31 cellular contexts compared by ENCODE assay signal in the genomic region with DNA sequence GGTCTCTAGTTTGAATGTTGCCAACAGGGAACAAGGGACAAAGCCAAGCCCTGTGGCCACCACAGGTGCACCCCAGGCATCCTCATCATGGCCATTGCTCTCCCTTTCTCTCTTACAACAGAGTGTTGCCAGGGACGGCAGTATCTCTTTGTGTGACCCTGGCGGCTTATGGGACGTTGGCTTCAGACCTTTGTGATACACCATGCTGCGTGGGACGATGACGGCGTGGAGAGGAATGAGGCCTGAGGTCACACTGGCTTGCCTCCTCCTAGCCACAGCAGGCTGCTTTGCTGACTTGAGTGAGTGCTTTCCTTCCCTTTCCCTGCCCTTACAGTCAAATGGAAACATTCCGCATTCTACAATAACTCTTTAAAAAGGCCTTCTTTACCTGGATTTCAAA. TPM values are rescaled to one million over a fixed set of nuclear protein-coding genes. Genes with fewer than 3 reads are reported as not detected.
DNase-seq lines count a peak whose midpoint lies in the region; ATAC-seq, FAIRE-seq and TF ChIP-seq lines count a peak whose summit lies in the region.
"Had no signal": no experiment of that assay in that cellular context is flagged by ENCODE, and none has a peak within 500 bp of the region (broad histone marks: within the 10 kb centered on the region; RNA-seq: fewer than 3 reads in every experiment).

No MANE protein-coding gene starts in this region.

- no peaks in the 10 kb centered on the region for H3K9me2 ChIP-seq in GM23338 (ENCODE audit: insufficient read depth)

- no peak overlapping the region for H3K9ac ChIP-seq in IMR-90 (ENCODE audit: low read depth, low read length)
- H3K9ac ChIP-seq in H1 (replicated peaks in 1 of 4; ENCODE audit: extremely low read depth in 1 of 4, low read depth in 3 of 4, low read length in 3 of 4): no peak overlapping the region
- no peak overlapping the region for H3K9ac ChIP-seq in muscle layer of colon (ENCODE audit: low read length)
- peak overlapping the region; percentile 46 for H3K9ac ChIP-seq in skeletal muscle satellite cell (ENCODE audit: low read depth, low read length)

- TF ChIP-seq POLR2A in IMR-90 (IDR thresholded peaks at IDR 0.05; ENCODE audit: low read depth, low read length) (no peak), H1 (IDR thresholded peaks at IDR 0.05; ENCODE audit: control extremely low read depth in 1 of 2, low read depth in 2 of 2, low read length in 2 of 2) (no peak)

- H4K8ac ChIP-seq in IMR-90 (ENCODE audit: low read depth in 2 of 2, low read length in 2 of 2) (no peak overlapping the region), H1 (ENCODE audit: extremely low read depth, insufficient read depth, low read length) (no peak overlapping the region)

- DNase-seq in IMR-90: no peak
- no peak for DNase-seq in H1 (ENCODE audit: low read depth in 1 of 2, low spot score in 2 of 2)
- DNase-seq in NCI-H1417 (lab: John Stamatoyannopoulos, UW): no peak
- no peak for DNase-seq in CD4-positive, alpha-beta memory T cell
- no peak for DNase-seq in GM23338 (ENCODE audit: low spot score)
- DNase-seq: activated CD4-positive, alpha-beta memory T cell treated with anti-CD3 and anti-CD28 coated beads, Interleukin-2, amount 10 ng/mL, durations not matched to agents 7 days and 5 days; activated naive CD4-positive, alpha-beta T cell treated with anti-CD3 and anti-CD28 coated beads, Interleukin-2, amount 50 U/mL, for 16 hours; AML-193; CD8-positive, alpha-beta T cell; colonic mucosa; effector memory CD4-positive, alpha-beta T cell; erythroblast; H7; left ventricle myocardium inferior; naive thymus-derived CD8-positive, alpha-beta T cell; NCI-H2029 treated with DMSO at 0.1 percent for 48 hours; NCI-H345; pancreas; right cardiac atrium; stimulated activated naive CD4-positive, alpha-beta T cell treated with Interleukin-2 at 50 U/mL for 16 hours; T-helper 1 cell; thyroid gland had no signal

- dilution Hi-C loops in IMR-90 (cut with HindIII; ENCODE audit: low sequenced_read_pairs, unreplicated experiment): no loop called here

- H4K91ac ChIP-seq in IMR-90 (ENCODE audit: insufficient read depth, low read depth, low read length) (no peak overlapping the region), H1 (replicated peaks; ENCODE audit: insufficient read length, low read length) (no peak overlapping the region)

- peaks cover 9% of the 10 kb centered on the region; the same call in 1 of the 2 replicates for H3K4me1 ChIP-seq in IMR-90 (ENCODE audit: control insufficient read depth, insufficient read depth, low read length)
- peaks cover 0 to 14% (median 9%) of the 10 kb centered on the region in 4 experiments; a peak in 5 of 7 replicates for H3K4me1 ChIP-seq in H1 (replicated peaks in 1 of 4; ENCODE audit: control insufficient read depth in 3 of 4, insufficient read depth in 4 of 4, low read length in 3 of 4)
- H3K4me1 ChIP-seq in muscle layer of colon (ENCODE audit: insufficient read depth, low read length): peaks cover 71% of the 10 kb centered on the region
- peaks cover 42% of the 10 kb centered on the region for H3K4me1 ChIP-seq in skeletal muscle satellite cell (ENCODE audit: control insufficient read depth, insufficient read depth, low read length)
- H3K4me1 ChIP-seq in CD4-positive, alpha-beta memory T cell (ENCODE audit: insufficient read depth, low read length): no peaks in the 10 kb centered on the region
- H3K4me1 ChIP-seq in GM23338 (ENCODE audit: insufficient read depth): peaks cover 27% of the 10 kb centered on the region
- H3K4me1 ChIP-seq: A549, colonic mucosa, pancreas, SJSA1 had no signal

- H2AFZ ChIP-seq in IMR-90 (replicated peaks; ENCODE audit: low read length, poor library complexity) (no peak overlapping the region), H1 (ENCODE audit: low read length) (no peak overlapping the region), GM23338 (no peak overlapping the region)

- FAIRE-seq in H1 (lab: Jason Lieb, UNC): no peak
- FAIRE-seq: A549, GM12892, pancreas had no signal

- TF ChIP-seq EP300 in H1 (IDR thresholded peaks at IDR 0.05; ENCODE audit: borderline replicate concordance in 1 of 2, low read depth in 2 of 2, low read length in 2 of 2): no peak

- H3K18ac ChIP-seq in IMR-90 (ENCODE audit: low read depth, low read length): no peak overlapping the region
- no peak overlapping the region for H3K18ac ChIP-seq in H1 (ENCODE audit: extremely low read depth, low read length)

- H3K4me2 ChIP-seq in IMR-90 (ENCODE audit: low read depth, low read length) (no peak overlapping the region), H1 (ENCODE audit: insufficient read depth in 1 of 2, low read depth in 2 of 2, low read length in 2 of 2) (no peak overlapping the region), skeletal muscle satellite cell (ENCODE audit: low read length) (peak overlapping the region; percentile 22), GM23338 (no peak overlapping the region)
- H3K4me2 ChIP-seq: A549 had no signal

- H3K36me3 Mint-ChIP-seq in CD4-positive, alpha-beta memory T cell: no peaks in the 10 kb centered on the region
- H3K36me3 Mint-ChIP-seq in GM23338 (ENCODE audit: low read depth): no peaks in the 10 kb centered on the region; the same call in 2 of the 3 replicates
- H3K36me3 Mint-ChIP-seq: CD8-positive, alpha-beta T cell; naive thymus-derived CD8-positive, alpha-beta T cell had no signal

- H2BK12ac ChIP-seq in H1 (ENCODE audit: low read depth, low read length): no peak overlapping the region

- no peaks in the 10 kb centered on the region; the same call in 1 of the 2 replicates for H3K23me2 ChIP-seq in H1 (ENCODE audit: low read depth, low read length)

- no peaks in the 10 kb centered on the region for H3K4me1 Mint-ChIP-seq in CD4-positive, alpha-beta memory T cell
- peaks cover 42% of the 10 kb centered on the region for H3K4me1 Mint-ChIP-seq in GM23338
- H3K4me1 Mint-ChIP-seq: activated CD4-positive, alpha-beta memory T cell treated with anti-CD3 and anti-CD28 coated beads, Interleukin-2, amount 10 ng/mL, durations not matched to agents 7 days and 5 days; activated T-helper 17 cell treated with anti-CD3 and anti-CD28 coated beads, Interleukin-2, amount 50 U/mL, for 72 hours had no signal

- ATAC-seq in IMR-90 (ENCODE audit: low read depth) (no peak; the same call in 1 of the 2 replicates), GM18868 (IDR thresholded peaks at IDR 0.05; ENCODE audit: unreplicated experiment) (no peak), GM23338 (no peak)
- ATAC-seq: activated CD4-positive, CD25-positive, alpha-beta regulatory T cell treated with anti-CD3 and anti-CD28 coated beads, Interleukin-2, amount 50 U/mL, for 24 hours; activated T-helper 17 cell treated with anti-CD3 and anti-CD28 coated beads, Interleukin-2, amount 50 U/mL, for 72 hours; CD8-positive, alpha-beta T cell; naive thymus-derived CD8-positive, alpha-beta T cell had no signal

- peaks cover 3% of the 10 kb centered on the region; the same call in 1 of the 2 replicates for H4K20me1 ChIP-seq in IMR-90 (ENCODE audit: insufficient read depth, low read length)
- peaks cover 0 to 2% of the 10 kb centered on the region in 2 experiments for H4K20me1 ChIP-seq in H1 (replicated peaks in 1 of 2; ENCODE audit: control insufficient read depth in 1 of 2, insufficient read depth in 2 of 2, low read length in 2 of 2)
- H4K20me1 ChIP-seq in GM23338 (replicated peaks; ENCODE audit: insufficient read depth): no peaks in the 10 kb centered on the region

- H3K4me3 Mint-ChIP-seq in CD4-positive, alpha-beta memory T cell: no peak overlapping the region
- H3K4me3 Mint-ChIP-seq in GM23338: no peak overlapping the region
- H3K4me3 Mint-ChIP-seq: activated CD4-positive, alpha-beta memory T cell treated with anti-CD3 and anti-CD28 coated beads, Interleukin-2, amount 10 ng/mL, durations not matched to agents 7 days and 5 days; activated T-helper 17 cell treated with anti-CD3 and anti-CD28 coated beads, Interleukin-2, amount 50 U/mL, for 72 hours; CD8-positive, alpha-beta T cell; naive thymus-derived CD8-positive, alpha-beta T cell had no signal

- H2BK20ac ChIP-seq in IMR-90 (ENCODE audit: low read depth, low read length) (no peak overlapping the region), H1 (ENCODE audit: low read length) (no peak overlapping the region)

- H3F3A ChIP-seq in GM23338 (replicated peaks; ENCODE audit: low read depth): no peaks in the 10 kb centered on the region

- H3K36me3 ChIP-seq in IMR-90 (ENCODE audit: control insufficient read depth, insufficient read depth, low read length) (peaks cover 23% of the 10 kb centered on the region), H1 (ENCODE audit: control insufficient read depth in 2 of 4, insufficient read depth in 4 of 4, low read length in 3 of 4) (peaks cover 0 to 7% (median 2%) of the 10 kb centered on the region in 4 experiments; a peak in 2 of 8 replicates), muscle layer of colon (ENCODE audit: insufficient read depth, low read length) (peaks cover 39% of the 10 kb centered on the region), skeletal muscle satellite cell (ENCODE audit: insufficient read depth, low read length) (no peaks in the 10 kb centered on the region), GM23338 (ENCODE audit: insufficient read depth) (no peaks in the 10 kb centered on the region)
- no peaks in the 10 kb centered on the region for H3K36me3 ChIP-seq in CD4-positive, alpha-beta memory T cell (ENCODE audit: insufficient read depth, low read length)
- H3K36me3 ChIP-seq: cardiac muscle cell, colonic mucosa, left ventricle myocardium inferior, pancreas, SJSA1 had no signal

- H3K4ac ChIP-seq in IMR-90 (ENCODE audit: low read depth, low read length): no peak overlapping the region
- no peak overlapping the region for H3K4ac ChIP-seq in H1 (replicated peaks; ENCODE audit: insufficient read length, low read depth, low read length)

- H3K9me3 ChIP-seq in IMR-90 (ENCODE audit: control insufficient read depth, insufficient read depth, low read length) (no peaks in the 10 kb centered on the region), H1 (ENCODE audit: insufficient read depth in 2 of 2, low read depth in 1 of 2, low read length in 1 of 2) (no peaks in the 10 kb centered on the region), muscle layer of colon (ENCODE audit: low read length) (no peaks in the 10 kb centered on the region), skeletal muscle satellite cell (replicated peaks; ENCODE audit: low read length) (no peaks in the 10 kb centered on the region)
- no peaks in the 10 kb centered on the region for H3K9me3 ChIP-seq in CD4-positive, alpha-beta memory T cell (ENCODE audit: control insufficient read depth in 1 of 2, low read length in 2 of 2)
- H3K9me3 ChIP-seq: A549, colonic mucosa, left ventricle myocardium inferior, pancreas, SJSA1, thyroid gland had no signal

- CTCF ChIA-PET in IMR-90 (lab: Yijun Ruan, JAX) (interaction anchor here (1.0 kb wide), 1 partner anchor 22 kb away, joined by 3 read pairs; no protein-coding TSS in a partner anchor), H1 (lab: Charles Lee; ENCODE audit: partially characterized antibody) (interaction anchor here (0.7 to 3.7 kb wide), 8 partner anchors 9 to 193 kb away, joined by 3 to 20 read pairs (median 4); no protein-coding TSS in a partner anchor)
- CTCF ChIA-PET in CD4-positive, alpha-beta memory T cell (lab: Charles Lee; ENCODE audit: partially characterized antibody): interaction anchor here (0.7 kb wide), 1 partner anchor 39 kb away, joined by 3 read pairs; no protein-coding TSS in a partner anchor

- H2BK5ac ChIP-seq in IMR-90 (ENCODE audit: low read depth, low read length, poor library complexity, severe bottlenecking): no peak overlapping the region
- H2BK5ac ChIP-seq in H1 (ENCODE audit: low read depth, low read length): no peak overlapping the region

- H2AK9ac ChIP-seq in IMR-90 (replicated peaks; ENCODE audit: low read depth, low read length, poor library complexity): no peak overlapping the region

- H3K9me3 Mint-ChIP-seq in CD4-positive, alpha-beta memory T cell: no peaks in the 10 kb centered on the region
- H3K9me3 Mint-ChIP-seq in GM23338: no peaks in the 10 kb centered on the region
- H3K9me3 Mint-ChIP-seq: activated CD4-positive, alpha-beta memory T cell treated with anti-CD3 and anti-CD28 coated beads, Interleukin-2, amount 10 ng/mL, durations not matched to agents 7 days and 5 days; activated T-helper 17 cell treated with anti-CD3 and anti-CD28 coated beads, Interleukin-2, amount 50 U/mL, for 72 hours; CD8-positive, alpha-beta T cell; naive thymus-derived CD8-positive, alpha-beta T cell had no signal

- no peak overlapping the region for H3K27ac Mint-ChIP-seq in CD4-positive, alpha-beta memory T cell
- H3K27ac Mint-ChIP-seq in GM23338: no peak overlapping the region
- H3K27ac Mint-ChIP-seq: activated CD4-positive, alpha-beta memory T cell treated with anti-CD3 and anti-CD28 coated beads, Interleukin-2, amount 10 ng/mL, durations not matched to agents 7 days and 5 days; activated T-helper 17 cell treated with anti-CD3 and anti-CD28 coated beads, Interleukin-2, amount 50 U/mL, for 72 hours; CD8-positive, alpha-beta T cell; naive thymus-derived CD8-positive, alpha-beta T cell had no signal

- peaks cover 16% of the 10 kb centered on the region for H3K9me1 ChIP-seq in IMR-90 (ENCODE audit: insufficient read depth, low read length)

- intact Hi-C loops in IMR-90 (cut with micrococcal nuclease): no loop called here
- intact Hi-C loops in CD4-positive, alpha-beta memory T cell (cut with micrococcal nuclease): no loop called here

- POLR2A ChIA-PET in IMR-90 (lab: Charles Lee; ENCODE audit: unreplicated experiment): no interaction called here
- POLR2A ChIA-PET in H1 (lab: Charles Lee; ENCODE audit: partially characterized antibody): no interaction called here
- POLR2A ChIA-PET in CD4-positive, alpha-beta memory T cell (lab: Charles Lee; ENCODE audit: partially characterized antibody): no interaction called here

- peak overlapping the region; percentile 32; the same call in 1 of the 2 replicates for H2AK5ac ChIP-seq in IMR-90 (ENCODE audit: low read depth, low read length)
- H2AK5ac ChIP-seq in H1 (ENCODE audit: low read depth, low read length): peak overlapping the region; percentile 89; the same call in 1 of the 2 replicates

- no TSS peak for BruUV-seq in IMR-90 (replicated peaks; lab: Mats Ljungman, UMichigan)

- H2BK120ac ChIP-seq in IMR-90 (ENCODE audit: low read depth, low read length): no peak overlapping the region
- no peak overlapping the region for H2BK120ac ChIP-seq in H1 (replicated peaks; ENCODE audit: low read depth, low read length)

- no peak for TF ChIP-seq CTCF in IMR-90 (conservative IDR thresholded peaks at IDR 0.05; ENCODE audit: low read depth, low read length)
- no peak for TF ChIP-seq CTCF in H1 (IDR thresholded peaks at IDR 0.05; ENCODE audit: control extremely low read depth in 1 of 3, insufficient read depth in 1 of 3, low read depth in 1 of 3, low read length in 3 of 3)
- TF ChIP-seq CTCF in GM23338 (conservative IDR thresholded peaks at IDR 0.05; ENCODE audit: low read depth in 2 of 2): no peak

- H3K27ac ChIP-seq in IMR-90 (ENCODE audit: insufficient read depth, low read length) (no peak overlapping the region), H1 (ENCODE audit: low read depth, low read length) (no peak overlapping the region), muscle layer of colon (ENCODE audit: low read depth, low read length) (peak overlapping the region; percentile 35), GM23338 (ENCODE audit: low read depth) (no peak overlapping the region)
- H3K27ac ChIP-seq in CD4-positive, alpha-beta memory T cell (ENCODE audit: low read depth, low read length): no peak overlapping the region
- H3K27ac ChIP-seq: A549, cardiac muscle cell, colonic mucosa, pancreas, SJSA1 had no signal

- H3K27me3 ChIP-seq in IMR-90 (ENCODE audit: control insufficient read depth, insufficient read depth, low read length): no peaks in the 10 kb centered on the region
- no peaks in the 10 kb centered on the region for H3K27me3 ChIP-seq in H1 (replicated peaks in 1 of 4; ENCODE audit: control insufficient read depth in 3 of 4, extremely low read depth in 1 of 4, insufficient read depth in 3 of 4, low read length in 3 of 4)
- no peaks in the 10 kb centered on the region for H3K27me3 ChIP-seq in muscle layer of colon (ENCODE audit: control insufficient read depth in 1 of 2, insufficient read depth in 2 of 2, low read length in 2 of 2)
- no peaks in the 10 kb centered on the region for H3K27me3 ChIP-seq in skeletal muscle satellite cell (ENCODE audit: control insufficient read depth, insufficient read depth, low read length)
- no peaks in the 10 kb centered on the region for H3K27me3 ChIP-seq in CD4-positive, alpha-beta memory T cell (ENCODE audit: insufficient read depth, low read length)
- no peaks in the 10 kb centered on the region for H3K27me3 ChIP-seq in GM23338 (ENCODE audit: insufficient read depth)
- H3K27me3 ChIP-seq: cardiac muscle cell, colonic mucosa, pancreas, SJSA1, thyroid gland had no signal

- H2BK15ac ChIP-seq in IMR-90 (ENCODE audit: low read depth, low read length): no peak overlapping the region
- 0 out of 2 replicates have a peak overlapping the region, but pooled peaks have one; percentile 73 for H2BK15ac ChIP-seq in H1 (ENCODE audit: low read length)

- TF ChIP-seq RAD21 in IMR-90 (IDR thresholded peaks at IDR 0.05; ENCODE audit: low read length) (no peak), H1 (IDR thresholded peaks at IDR 0.05 in 1 of 2, conservative IDR thresholded peaks at IDR 0.05 in 1 of 2; ENCODE audit: low read depth in 2 of 2, low read length in 2 of 2) (no peak)

- H3K79me1 ChIP-seq in IMR-90 (ENCODE audit: low read depth in 1 of 2, low read length in 2 of 2): no peaks in the 10 kb centered on the region
- no peaks in the 10 kb centered on the region for H3K79me1 ChIP-seq in H1 (ENCODE audit: low read depth, low read length)

- no CpG with 5 or more reads among the region's 8 CpGs for WGBS in IMR-90 (ENCODE audit: extremely low coverage in 2 of 2, insufficient read length in 1 of 2), 2 experiments
- 91% methylated on average over 8 of the region's 8 CpGs; no CpG with 5 or more reads in 1 of the 2 experiments for WGBS in H1 (ENCODE audit: extremely low coverage in 1 of 2, insufficient coverage in 1 of 2, insufficient read length in 1 of 2, insufficient replicate concordance in 2 of 2, low coverage in 1 of 2, low lambda C conversion rate in 2 of 2, missing lambda C conversion rate in 1 of 2), 2 experiments

- H3K4me3 ChIP-seq in IMR-90 (ENCODE audit: insufficient read depth, low read depth, low read length) (no peak overlapping the region), H1 (ENCODE audit: extremely low read depth in 1 of 4, insufficient read depth in 2 of 4, low read depth in 3 of 4, low read length in 4 of 4) (no peak overlapping the region), muscle layer of colon (ENCODE audit: low read depth in 1 of 2, low read length in 2 of 2) (no peak overlapping the region), skeletal muscle satellite cell (ENCODE audit: low read length) (no peak overlapping the region), GM23338 (no peak overlapping the region)
- no peak overlapping the region for H3K4me3 ChIP-seq in CD4-positive, alpha-beta memory T cell (ENCODE audit: low read length in 2 of 2)
- H3K4me3 ChIP-seq: A549, cardiac muscle cell, colonic mucosa, left ventricle myocardium inferior, pancreas, SJSA1, thyroid gland had no signal

- H3K14ac ChIP-seq in IMR-90 (replicated peaks; ENCODE audit: low read depth, low read length) (no peak overlapping the region), H1 (ENCODE audit: insufficient read length) (no peak overlapping the region)

- in situ Hi-C loops in IMR-90 (cut with MboI; ENCODE audit: low sequenced_read_pairs): no loop called here

- H3K23ac ChIP-seq in IMR-90 (ENCODE audit: low read depth, low read length) (no peak overlapping the region), H1 (ENCODE audit: insufficient read length) (no peak overlapping the region)

- H3K79me2 ChIP-seq in H1 (ENCODE audit: control insufficient read depth in 1 of 2, insufficient read depth in 2 of 2, low read length in 2 of 2) (no peaks in the 10 kb centered on the region), GM23338 (replicated peaks; ENCODE audit: insufficient read depth) (no peaks in the 10 kb centered on the region)

- no peak overlapping the region for H3K56ac ChIP-seq in IMR-90 (ENCODE audit: extremely low read depth, insufficient read depth, low read length)
- H3K56ac ChIP-seq in H1 (replicated peaks; ENCODE audit: insufficient read length, low read depth, low read length): no peak overlapping the region

- H4K5ac ChIP-seq in IMR-90 (ENCODE audit: low read depth, low read length): no peak overlapping the region
- no peak overlapping the region for H4K5ac ChIP-seq in H1 (ENCODE audit: insufficient read length, low read depth, low read length)

- peaks cover 4% of the 10 kb centered on the region in 2 donors for H3K27me3 Mint-ChIP-seq in CD4-positive, alpha-beta memory T cell
- H3K27me3 Mint-ChIP-seq in GM23338 (ENCODE audit: insufficient read depth, low read depth, poor library complexity): peaks cover 3% of the 10 kb centered on the region

RNA-seq across cellular contexts. Expression of a gene that starts 38.2 kb away (rescaled TPM):
- 5.3 and 6.8 TPM in 2 replicates for total RNA-seq in IMR-90 (2012; rRNA removed)
- polyA plus RNA-seq in IMR-90 (2012; rRNA removed): 13.6 and 15.2 TPM in 2 replicates
- 7.2 and 13.2 TPM in 2 replicates for polyA plus RNA-seq in IMR-90 (2012; cell fraction: cytosol; rRNA removed)
- 15.6 and 22.1 TPM in 2 replicates for polyA plus RNA-seq in IMR-90 (2012; cell fraction: nucleus; rRNA removed; ENCODE audit: low replicate concordance)
- 6.0 and 6.9 TPM in 2 replicates for total RNA-seq in H1 (2021; fragmentation: NEBNext Ultra II Directional; extraction: Animal tissue kit (Norgen Biotek cat#: 25700))
- polyA plus RNA-seq in H1 (2011; rRNA removed): 9.3 and 10.6 TPM in 2 replicates
- polyA plus RNA-seq in H1 (2011; cell fraction: cytosol; rRNA removed): 10.6 TPM
- polyA plus RNA-seq in H1 (2011; cell fraction: nucleus; rRNA removed): 25.7 TPM
- 6.0 to 8.6 TPM (median 8.3 TPM) in 4 replicates for polyA plus RNA-seq in H1 (2012, experiment 1 of 2)
- polyA plus RNA-seq in H1 (2012, experiment 2 of 2): 6.4 TPM
- polyA plus RNA-seq in H1 (2013, experiment 1 of 2): 5.4 TPM
- 4.9 TPM for polyA plus RNA-seq in H1 (2013, experiment 2 of 2)
- polyA minus RNA-seq in H1 (2011; rRNA and poly(A)+ RNA removed): 14.2 and 17.4 TPM in 2 replicates
- polyA minus RNA-seq in H1 (2011; cell fraction: cytosol; rRNA and poly(A)+ RNA removed): 5.9 TPM
- 29.7 TPM for polyA minus RNA-seq in H1 (2011; cell fraction: nucleus; rRNA and poly(A)+ RNA removed)
- total RNA-seq in skeletal muscle satellite cell (2012; rRNA removed): 0.76 and 3.7 TPM in 2 replicates
- total RNA-seq in CD4-positive, alpha-beta memory T cell: not detected
- polyA plus RNA-seq in CD4-positive, alpha-beta memory T cell: not detected
- 3.0 and 4.1 TPM in 2 replicates for total RNA-seq in GM23338 (2014; rRNA removed; shearing (Covaris generic))
- polyA plus RNA-seq in GM23338 (2016; fragmentation: Nextera tagmentation; extraction: Ambion mirVana): 2.1 and 3.2 TPM in 2 replicates
- total RNA-seq: activated CD4-positive, alpha-beta memory T cell treated with anti-CD3 and anti-CD28 coated beads, Interleukin-2, amount 10 ng/mL, durations not matched to agents 7 days and 5 days; CD8-positive, alpha-beta T cell; naive thymus-derived CD8-positive, alpha-beta T cell had no signal
- polyA plus RNA-seq: naive thymus-derived CD8-positive, alpha-beta T cell had no signal
